Comparison of ENCODE assay signal across 13 cellular contexts in genomic region chr7:90715067-90715466, GRCh38.
DNase-seq lines count a peak whose midpoint lies in the region; ATAC-seq lines count a peak whose summit lies in the region.
"Had no signal": no experiment of that assay in that cellular context is flagged by ENCODE, and none has a peak within 500 bp of the region (broad histone marks: within the 10 kb centered on the region; RNA-seq: fewer than 3 reads in every experiment).

No MANE protein-coding gene starts in this region.

- peaks cover 0 to 2% (median 0%) of the 10 kb centered on the region in 3 donors for H3K27me3 Mint-ChIP-seq in immature natural killer cell (ENCODE audit: low read depth in 3 of 3)
- H3K27me3 Mint-ChIP-seq: activated CD4-positive, alpha-beta memory T cell treated with anti-CD3 and anti-CD28 coated beads, Interleukin-2, amount 10 ng/mL, durations not matched to agents 7 days and 5 days had no signal

- H3K9ac ChIP-seq in endocrine pancreas (ENCODE audit: control insufficient read depth, insufficient read depth, low read length), result no peak overlapping the region

- H3K36me3 ChIP-seq in endocrine pancreas (ENCODE audit: control insufficient read depth, insufficient read depth, low read length), result no peaks in the 10 kb centered on the region
- H3K36me3 ChIP-seq: breast epithelium had no signal

- H3K4me1 Mint-ChIP-seq in immature natural killer cell, result no peaks in the 10 kb centered on the region
- H3K4me1 Mint-ChIP-seq: activated CD4-positive, alpha-beta memory T cell treated with anti-CD3 and anti-CD28 coated beads, Interleukin-2, amount 10 ng/mL, durations not matched to agents 7 days and 5 days; naive thymus-derived CD4-positive, alpha-beta T cell had no signal

- ATAC-seq in GM18519 (IDR thresholded peaks at IDR 0.05; ENCODE audit: low FRiP score, unreplicated experiment) (peak; percentile 49), GM21515 (IDR thresholded peaks at IDR 0.05; ENCODE audit: unreplicated experiment) (peak; percentile 60), HG03095 (IDR thresholded peaks at IDR 0.05; ENCODE audit: unreplicated experiment) (peak; percentile 62), GM18520 (IDR thresholded peaks at IDR 0.05; ENCODE audit: unreplicated experiment) (no peak)
- ATAC-seq: naive thymus-derived CD4-positive, alpha-beta T cell had no signal

- no peak overlapping the region for H3K27ac Mint-ChIP-seq in immature natural killer cell
- H3K27ac Mint-ChIP-seq: activated CD4-positive, alpha-beta memory T cell treated with anti-CD3 and anti-CD28 coated beads, Interleukin-2, amount 10 ng/mL, durations not matched to agents 7 days and 5 days; naive thymus-derived CD4-positive, alpha-beta T cell had no signal

- H3K9me3 ChIP-seq in endocrine pancreas (ENCODE audit: control insufficient read depth, low read length), result no peaks in the 10 kb centered on the region
- H3K9me3 ChIP-seq: breast epithelium had no signal

- H3K4me3 Mint-ChIP-seq in immature natural killer cell, result no peak overlapping the region
- H3K4me3 Mint-ChIP-seq: activated CD4-positive, alpha-beta memory T cell treated with anti-CD3 and anti-CD28 coated beads, Interleukin-2, amount 10 ng/mL, durations not matched to agents 7 days and 5 days; naive thymus-derived CD4-positive, alpha-beta T cell had no signal

- no peaks in the 10 kb centered on the region for H3K27me3 ChIP-seq in endocrine pancreas (ENCODE audit: control insufficient read depth, insufficient read depth, low read length)
- H3K27me3 ChIP-seq: breast epithelium had no signal

- peaks cover 0 to 6% (median 2%) of the 10 kb centered on the region in 6 donors for H3K9me3 Mint-ChIP-seq in immature natural killer cell
- H3K9me3 Mint-ChIP-seq: activated CD4-positive, alpha-beta memory T cell treated with anti-CD3 and anti-CD28 coated beads, Interleukin-2, amount 10 ng/mL, durations not matched to agents 7 days and 5 days; naive thymus-derived CD4-positive, alpha-beta T cell had no signal

- DNase-seq in activated T-cell treated with anti-CD3 and anti-CD28 coated beads, Interleukin-2, amount 50 U/mL, for 48 hours, result no peak
- no peak for DNase-seq in NCI-H82 treated with DMSO at 0.1 percent for 48 hours (lab: John Stamatoyannopoulos, UW; ENCODE audit: unreplicated experiment)
- DNase-seq in immature natural killer cell, result no peak
- DNase-seq: activated CD4-positive, alpha-beta memory T cell treated with anti-CD3 and anti-CD28 coated beads, Interleukin-2, amount 10 ng/mL, durations not matched to agents 7 days and 5 days; kidney glomerular epithelial cell; naive thymus-derived CD4-positive, alpha-beta T cell; OCI-M1 had no signal

- peak overlapping the region; percentile 17 for H3K4me3 ChIP-seq in endocrine pancreas (ENCODE audit: control insufficient read depth, insufficient read depth, low read length)
- H3K4me3 ChIP-seq: breast epithelium had no signal

- peaks cover 41% of the 10 kb centered on the region for H3K4me1 ChIP-seq in endocrine pancreas (ENCODE audit: control insufficient read depth, insufficient read depth, low read length)

- H3K36me3 Mint-ChIP-seq in immature natural killer cell, result no peaks in the 10 kb centered on the region
- H3K36me3 Mint-ChIP-seq: naive thymus-derived CD4-positive, alpha-beta T cell had no signal
